In the genomic region with DNA sequence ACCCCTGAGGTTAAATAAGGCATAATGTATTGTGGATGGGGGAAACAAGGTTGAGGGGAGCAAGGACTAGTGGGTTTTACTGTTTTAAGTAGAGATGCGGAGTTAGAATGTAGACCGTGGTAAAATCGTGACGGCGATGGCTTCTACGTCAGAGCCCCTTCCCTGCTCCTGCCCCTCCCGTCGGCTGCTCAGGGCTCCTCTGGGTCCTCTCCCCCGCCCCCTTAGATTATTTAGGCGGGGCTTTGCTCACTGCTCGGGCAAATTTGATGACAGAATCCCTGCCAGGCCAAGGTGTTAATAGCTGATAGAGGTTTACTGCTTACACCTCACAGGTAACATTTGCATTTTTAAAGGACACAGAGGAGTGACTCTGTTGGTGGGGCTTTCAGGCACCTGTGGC, we compare ENCODE assay signal across 16 cellular contexts. TPM values are rescaled to one million over a fixed set of nuclear protein-coding genes. Genes with fewer than 3 reads are reported as not detected.
DNase-seq lines count a peak whose midpoint lies in the region; ATAC-seq, FAIRE-seq and TF ChIP-seq lines count a peak whose summit lies in the region.
"Had no signal": no experiment of that assay in that cellular context is flagged by ENCODE, and none has a peak within 500 bp of the region (broad histone marks: within the 10 kb centered on the region; RNA-seq: fewer than 3 reads in every experiment).

No MANE protein-coding gene starts in this region.

- no peaks in the 10 kb centered on the region for H3K27me3 ChIP-seq in DOHH2 (ENCODE audit: control insufficient read depth, low read length)
- no peaks in the 10 kb centered on the region for H3K27me3 ChIP-seq in Karpas-422 (ENCODE audit: low read length)
- peaks cover 0 to 21% (median 9%) of the 10 kb centered on the region in 4 experiments; a peak in 6 of 7 replicates for H3K27me3 ChIP-seq in H1 (replicated peaks in 1 of 4; ENCODE audit: control insufficient read depth in 3 of 4, extremely low read depth in 1 of 4, insufficient read depth in 3 of 4, low read length in 3 of 4)
- H3K27me3 ChIP-seq in BE2C: peaks cover 29% of the 10 kb centered on the region

- WGBS in H1 (ENCODE audit: extremely low coverage in 1 of 2, insufficient coverage in 1 of 2, insufficient read length in 1 of 2, insufficient replicate concordance in 2 of 2, low coverage in 1 of 2, low lambda C conversion rate in 2 of 2, missing lambda C conversion rate in 1 of 2), 2 experiments: 8% methylated on average over 3 of the region's 11 CpGs; no CpG with 5 or more reads in 1 of the 2 experiments

- no peak overlapping the region for H3K56ac ChIP-seq in H1 (replicated peaks; ENCODE audit: insufficient read length, low read depth, low read length)

- H2AFZ ChIP-seq in Karpas-422 (ENCODE audit: low read length) (no peak overlapping the region), H1 (ENCODE audit: low read length) (0 out of 2 replicates have a peak overlapping the region, but pooled peaks have one; percentile 53)

- H3F3A ChIP-seq in DOHH2 (ENCODE audit: control insufficient read depth, insufficient read depth): peaks cover 7% of the 10 kb centered on the region; the same call in 1 of the 2 replicates

- TF ChIP-seq POLR2A in H1 (IDR thresholded peaks at IDR 0.05; ENCODE audit: control extremely low read depth in 1 of 2, low read depth in 2 of 2, low read length in 2 of 2): no peak

- POLR2A ChIA-PET in H1 (lab: Charles Lee; ENCODE audit: partially characterized antibody): interaction anchor here (0.7 kb wide), 1 partner anchor 307 kb away, joined by 3 read pairs; no protein-coding TSS in a partner anchor

- H2BK15ac ChIP-seq in H1 (ENCODE audit: low read length): no peak overlapping the region

- H3K4me3 Mint-ChIP-seq in nephron: peak overlapping the region; percentile 56 to 92 (median 90)
- H3K4me3 Mint-ChIP-seq: activated naive CD4-positive, alpha-beta T cell treated with anti-CD3 and anti-CD28 coated beads for 36 hours; HFFc6 had no signal

- H2BK12ac ChIP-seq in H1 (ENCODE audit: low read depth, low read length): no peak overlapping the region

- peaks cover 20% of the 10 kb centered on the region for H3K27me3 Mint-ChIP-seq in nephron (ENCODE audit: low read depth)

- H2BK120ac ChIP-seq in H1 (replicated peaks; ENCODE audit: low read depth, low read length): no peak overlapping the region

- no peak for TF ChIP-seq CTCF in DOHH2 (IDR thresholded peaks at IDR 0.05; ENCODE audit: low read depth, low read length, poor library complexity, severe bottlenecking)
- TF ChIP-seq CTCF in H1 (IDR thresholded peaks at IDR 0.05; ENCODE audit: control extremely low read depth in 1 of 3, insufficient read depth in 1 of 3, low read depth in 1 of 3, low read length in 3 of 3): no peak
- no peak for TF ChIP-seq CTCF in nephron (IDR thresholded peaks at IDR 0.05; ENCODE audit: unreplicated experiment in 3 of 3)
- TF ChIP-seq CTCF in BE2C (IDR thresholded peaks at IDR 0.05; ENCODE audit: low read depth, low read length): no peak

- peaks cover 16% of the 10 kb centered on the region; the same call in 1 of the 2 replicates for H3K23me2 ChIP-seq in H1 (ENCODE audit: low read depth, low read length)

- no peak overlapping the region for H3K14ac ChIP-seq in H1 (ENCODE audit: insufficient read length)

- no peak overlapping the region for H4K5ac ChIP-seq in H1 (ENCODE audit: insufficient read length, low read depth, low read length)

- H3K23ac ChIP-seq in H1 (ENCODE audit: insufficient read length): no peak overlapping the region

- no peaks in the 10 kb centered on the region for H3K79me1 ChIP-seq in H1 (ENCODE audit: low read depth, low read length)

- peaks cover 62% of the 10 kb centered on the region for H3K4me1 ChIP-seq in DOHH2 (ENCODE audit: control insufficient read depth, low read length)
- H3K4me1 ChIP-seq in Karpas-422 (ENCODE audit: low read length): peaks cover 63% of the 10 kb centered on the region
- peaks cover 3 to 20% (median 11%) of the 10 kb centered on the region in 4 experiments for H3K4me1 ChIP-seq in H1 (replicated peaks in 1 of 4; ENCODE audit: control insufficient read depth in 3 of 4, insufficient read depth in 4 of 4, low read length in 3 of 4)
- no peaks in the 10 kb centered on the region for H3K4me1 ChIP-seq in BE2C

- H3K4me1 Mint-ChIP-seq in nephron: peaks cover 18% of the 10 kb centered on the region

- no peaks in the 10 kb centered on the region for H4K20me1 ChIP-seq in DOHH2 (ENCODE audit: control insufficient read depth, insufficient read depth, low read depth, low read length)
- no peaks in the 10 kb centered on the region for H4K20me1 ChIP-seq in Karpas-422 (ENCODE audit: insufficient read depth, low read depth, low read length)
- no peaks in the 10 kb centered on the region for H4K20me1 ChIP-seq in H1 (replicated peaks in 1 of 2; ENCODE audit: control insufficient read depth in 1 of 2, insufficient read depth in 2 of 2, low read length in 2 of 2)

- H4K8ac ChIP-seq in H1 (ENCODE audit: extremely low read depth, insufficient read depth, low read length): no peak overlapping the region

- no peak overlapping the region for H2AK5ac ChIP-seq in H1 (ENCODE audit: low read depth, low read length)

- H4K91ac ChIP-seq in H1 (replicated peaks; ENCODE audit: insufficient read length, low read length): no peak overlapping the region

- H3K27ac ChIP-seq in DOHH2 (ENCODE audit: low read depth, low read length) (no peak overlapping the region), Karpas-422 (ENCODE audit: low read length) (peak overlapping the region; percentile 49; the same call in 1 of the 2 replicates), H1 (ENCODE audit: low read depth, low read length) (no peak overlapping the region)
- H3K27ac ChIP-seq: BLaER1 treated with 17β-estradiol and CSF1 and Interleukin-3, amounts not matched to agents 10 nM and 100 nM; suprapubic skin had no signal

- no peaks in the 10 kb centered on the region for H3K36me3 ChIP-seq in DOHH2 (ENCODE audit: control insufficient read depth, low read length)
- H3K36me3 ChIP-seq in Karpas-422 (ENCODE audit: insufficient read depth, low read length): no peaks in the 10 kb centered on the region
- no peaks in the 10 kb centered on the region for H3K36me3 ChIP-seq in H1 (ENCODE audit: control insufficient read depth in 2 of 4, insufficient read depth in 4 of 4, low read length in 3 of 4)
- H3K36me3 ChIP-seq in BE2C: no peaks in the 10 kb centered on the region
- H3K36me3 ChIP-seq: BLaER1 treated with 17β-estradiol and CSF1 and Interleukin-3, amounts not matched to agents 10 nM and 100 nM; suprapubic skin had no signal

- H2BK5ac ChIP-seq in H1 (ENCODE audit: low read depth, low read length): no peak overlapping the region

- CTCF ChIA-PET in H1 (lab: Charles Lee; ENCODE audit: partially characterized antibody): interaction anchor here (0.6 to 1.8 kb wide), 14 partner anchors 13 to 432 kb away, joined by 3 to 13 read pairs (median 3); a partner anchor contains a TSS

- H3K9me3 ChIP-seq in DOHH2 (ENCODE audit: control insufficient read depth, insufficient read depth, low read length) (no peaks in the 10 kb centered on the region), Karpas-422 (ENCODE audit: low read length) (no peaks in the 10 kb centered on the region), H1 (ENCODE audit: insufficient read depth in 2 of 2, low read depth in 1 of 2, low read length in 1 of 2) (no peaks in the 10 kb centered on the region), BE2C (no peaks in the 10 kb centered on the region)
- H3K9me3 ChIP-seq: BLaER1 treated with 17β-estradiol and CSF1 and Interleukin-3, amounts not matched to agents 10 nM and 100 nM; suprapubic skin had no signal

- H2BK20ac ChIP-seq in H1 (ENCODE audit: low read length): no peak overlapping the region

- no peak for ATAC-seq in HG02970 (IDR thresholded peaks at IDR 0.05; ENCODE audit: low FRiP score, unreplicated experiment)
- ATAC-seq: Panc1 had no signal

- no peak overlapping the region for H3K18ac ChIP-seq in H1 (ENCODE audit: extremely low read depth, low read length)

- TF ChIP-seq RAD21 in H1 (IDR thresholded peaks at IDR 0.05 in 1 of 2, conservative IDR thresholded peaks at IDR 0.05 in 1 of 2; ENCODE audit: low read depth in 2 of 2, low read length in 2 of 2): no peak

- no peak for FAIRE-seq in H1 (lab: Jason Lieb, UNC)
- FAIRE-seq: kidney had no signal

- no peak overlapping the region for H3K27ac Mint-ChIP-seq in nephron
- H3K27ac Mint-ChIP-seq: activated naive CD4-positive, alpha-beta T cell treated with anti-CD3 and anti-CD28 coated beads for 36 hours; HFFc6 had no signal

- H3K4me3 ChIP-seq in DOHH2 (ENCODE audit: low read length): peak overlapping the region; percentile 83
- H3K4me3 ChIP-seq in Karpas-422 (ENCODE audit: low read length): peak overlapping the region; percentile 71
- peak overlapping the region; percentile 39 to 75 (median 42); a peak in 7 of 8 replicates for H3K4me3 ChIP-seq in H1 (ENCODE audit: extremely low read depth in 1 of 4, insufficient read depth in 2 of 4, low read depth in 3 of 4, low read length in 4 of 4)
- no peak overlapping the region for H3K4me3 ChIP-seq in BE2C (ENCODE audit: low read depth, low read length)
- H3K4me3 ChIP-seq: BLaER1 treated with 17β-estradiol and CSF1 and Interleukin-3, amounts not matched to agents 10 nM and 100 nM; suprapubic skin had no signal

- H3K79me2 ChIP-seq in DOHH2 (ENCODE audit: control insufficient read depth, low read length): peaks cover 25% of the 10 kb centered on the region
- H3K79me2 ChIP-seq in Karpas-422 (ENCODE audit: low read length): 0 out of 2 replicates have a peak, but pooled peaks cover 2% of the 10 kb centered on the region
- no peaks in the 10 kb centered on the region for H3K79me2 ChIP-seq in H1 (ENCODE audit: control insufficient read depth in 1 of 2, insufficient read depth in 2 of 2, low read length in 2 of 2)

- H3K4me2 ChIP-seq in DOHH2 (ENCODE audit: low read length): peak overlapping the region; percentile 80
- H3K4me2 ChIP-seq in Karpas-422 (ENCODE audit: low read depth, low read length, poor library complexity, severe bottlenecking): peak overlapping the region; percentile 75
- peak overlapping the region; percentile 83 to 88 for H3K4me2 ChIP-seq in H1 (ENCODE audit: insufficient read depth in 1 of 2, low read depth in 2 of 2, low read length in 2 of 2)

- H3K9me3 Mint-ChIP-seq in nephron: peaks cover 6% of the 10 kb centered on the region
- H3K9me3 Mint-ChIP-seq: activated naive CD4-positive, alpha-beta T cell treated with anti-CD3 and anti-CD28 coated beads for 36 hours; HFFc6 had no signal

- DNase-seq in Karpas-422 (peak; percentile 67), H1 (ENCODE audit: low read depth in 1 of 2, low spot score in 2 of 2) (peak in 1 of 2 experiments; percentile 46), BE2C (no peak), mesenteric fat pad (ENCODE audit: low spot score) (no peak)
- DNase-seq: DND-41, HFFc6, kidney had no signal

- H3K36me3 Mint-ChIP-seq in nephron (ENCODE audit: low read depth): no peaks in the 10 kb centered on the region

- H3K4ac ChIP-seq in H1 (replicated peaks; ENCODE audit: insufficient read length, low read depth, low read length): no peak overlapping the region

- H3K9ac ChIP-seq in Karpas-422 (ENCODE audit: low read length): peak overlapping the region; percentile 82
- no peak overlapping the region for H3K9ac ChIP-seq in H1 (replicated peaks in 1 of 4; ENCODE audit: extremely low read depth in 1 of 4, low read depth in 3 of 4, low read length in 3 of 4)
- H3K9ac ChIP-seq: BLaER1 treated with 17β-estradiol and CSF1 and Interleukin-3, amounts not matched to agents 10 nM and 100 nM had no signal

- H3K9me2 ChIP-seq in DOHH2 (replicated peaks; ENCODE audit: control insufficient read depth, low read length) (no peaks in the 10 kb centered on the region), Karpas-422 (replicated peaks; ENCODE audit: insufficient read depth, low read length) (no peaks in the 10 kb centered on the region)

- TF ChIP-seq EP300 in H1 (IDR thresholded peaks at IDR 0.05; ENCODE audit: borderline replicate concordance in 1 of 2, low read depth in 2 of 2, low read length in 2 of 2): no peak

RNA-seq across cellular contexts. Expression of a gene that starts 2.3 kb away (rescaled TPM):
- total RNA-seq in Karpas-422 (2014; rRNA removed; shearing (Covaris generic); ENCODE audit: low replicate concordance): 3.9 and 6.4 TPM in 2 replicates
- 0.56 and 0.61 TPM in 2 replicates for total RNA-seq in H1 (2021; fragmentation: NEBNext Ultra II Directional; extraction: Animal tissue kit (Norgen Biotek cat#: 25700))
- polyA plus RNA-seq in H1 (2011; rRNA removed): 0.38 and 0.64 TPM in 2 replicates
- polyA plus RNA-seq in H1 (2011; cell fraction: cytosol; rRNA removed): 0.37 TPM
- polyA plus RNA-seq in H1 (2011; cell fraction: nucleus; rRNA removed): 1.1 TPM
- 0.32 to 0.57 TPM (median 0.44 TPM) in 4 replicates for polyA plus RNA-seq in H1 (2012, experiment 1 of 2)
- polyA plus RNA-seq in H1 (2012, experiment 2 of 2): 0.25 TPM
- polyA plus RNA-seq in H1 (2013, experiment 1 of 2): 0.39 TPM
- polyA plus RNA-seq in H1 (2013, experiment 2 of 2): 0.37 TPM
- 0.49 and 0.79 TPM in 2 replicates for polyA minus RNA-seq in H1 (2011; rRNA and poly(A)+ RNA removed)
- 0.29 TPM for polyA minus RNA-seq in H1 (2011; cell fraction: cytosol; rRNA and poly(A)+ RNA removed)
- polyA minus RNA-seq in H1 (2011; cell fraction: nucleus; rRNA and poly(A)+ RNA removed): 0.90 TPM
- not detected for polyA plus RNA-seq in BE2C (2012; ENCODE audit: insufficient read depth, insufficient read length, low read depth)
- 0.13 TPM for total RNA-seq in mesenteric fat pad
- total RNA-seq: activated naive CD4-positive, alpha-beta T cell treated with anti-CD3 and anti-CD28 coated beads for 36 hours; bronchial epithelial cell; pulmonary artery endothelial cell; suprapubic skin had no signal
